Comparison of ENCODE assay signal across 12 cellular contexts in genomic region chr15:74816624-74817369, GRCh38. TPM values are rescaled to one million over a fixed set of nuclear protein-coding genes. Genes with fewer than 3 reads are reported as not detected.
DNase-seq lines count a peak whose midpoint lies in the region; ATAC-seq, FAIRE-seq and TF ChIP-seq lines count a peak whose summit lies in the region.
"Had no signal": no experiment of that assay in that cellular context is flagged by ENCODE, and none has a peak within 500 bp of the region (broad histone marks: within the 10 kb centered on the region; RNA-seq: fewer than 3 reads in every experiment).

No MANE protein-coding gene starts in this region.

- ATAC-seq in GM19035 (IDR thresholded peaks at IDR 0.05; ENCODE audit: unreplicated experiment), result no peak

- no peaks in the 10 kb centered on the region for H3K9me2 ChIP-seq in SK-N-SH
- H3K9me2 ChIP-seq in neural cell (ENCODE audit: insufficient read depth, low read length), result no peaks in the 10 kb centered on the region

- 60% methylated on average over 16 of the region's 19 CpGs for WGBS in SK-N-SH (ENCODE audit: low lambda C conversion rate)

- H2AFZ ChIP-seq in SK-N-SH (ENCODE audit: low read depth) (no peak overlapping the region), neural cell (ENCODE audit: low read depth, low read length) (no peak overlapping the region)

- no peak for FAIRE-seq in RCC 7860 (lab: Jason Lieb, UNC)
- FAIRE-seq: frontal cortex had no signal

- H3K36me3 ChIP-seq in H7 (replicated peaks; ENCODE audit: control insufficient read depth, insufficient read depth, low read length), result no peaks in the 10 kb centered on the region
- H3K36me3 ChIP-seq in SK-N-SH (replicated peaks in 1 of 2; ENCODE audit: control insufficient read depth in 1 of 2, insufficient read depth in 2 of 2, low read length in 1 of 2), result no peaks in the 10 kb centered on the region
- no peaks in the 10 kb centered on the region for H3K36me3 ChIP-seq in neural cell (ENCODE audit: insufficient read depth, low read length)

- TF ChIP-seq RAD21 in SK-N-SH (IDR thresholded peaks at IDR 0.05; ENCODE audit: low read length) (no peak), neural cell (conservative IDR thresholded peaks at IDR 0.05) (no peak)

- H3K27me3 ChIP-seq in H7 (ENCODE audit: control insufficient read depth, insufficient read depth, low read length), result no peaks in the 10 kb centered on the region
- no peaks in the 10 kb centered on the region for H3K27me3 ChIP-seq in SK-N-SH (ENCODE audit: insufficient read depth)
- no peaks in the 10 kb centered on the region for H3K27me3 ChIP-seq in neural cell (ENCODE audit: insufficient read depth, low read depth, low read length)

- H3K4me1 ChIP-seq in SK-N-SH (ENCODE audit: control insufficient read depth in 1 of 2, insufficient read depth in 2 of 2, low read depth in 1 of 2, low read length in 1 of 2), result peaks cover 0 to 37% of the 10 kb centered on the region in 2 experiments; a peak in 1 of 4 replicates

- TF ChIP-seq CTCF in SK-N-SH (IDR thresholded peaks at IDR 0.05) (no peak), neural cell (IDR thresholded peaks at IDR 0.05; ENCODE audit: poor library complexity, severe bottlenecking) (no peak)

- POLR2A ChIA-PET in SK-N-SH (lab: Yijun Ruan, JAX), result interaction anchor here (0.8 kb wide), 1 partner anchor 20 kb away, joined by 3 read pairs; no protein-coding TSS in a partner anchor

- DNase-seq in H7, result peak; percentile 79
- peak; percentile 59 for DNase-seq in SK-N-SH
- no peak for DNase-seq in RCC 7860 (ENCODE audit: low spot score)
- DNase-seq in HPDE6-E6E7 (ENCODE audit: extremely low spot score), result no peak
- DNase-seq: activated T-cell treated with anti-CD3 and anti-CD28 coated beads, Interleukin-2, amount 50 U/mL, for 24 hours; central memory CD4-positive, alpha-beta T cell; stimulated activated CD4-positive, alpha-beta T cell treated with anti-CD3 and anti-CD28 coated beads, Interleukin-12 subunit alpha, Interleukin-12 subunit beta, amount 100 ng/mL, for 4 hours; stimulated activated naive CD4-positive, alpha-beta T cell; T1000 had no signal

- no peak overlapping the region for H3K4me2 ChIP-seq in SK-N-SH
- H3K4me2 ChIP-seq in neural cell (ENCODE audit: low read length), result no peak overlapping the region

- CTCF ChIA-PET in SK-N-SH (lab: Yijun Ruan, JAX), result interaction anchor here (1.2 to 5.6 kb wide), 12 partner anchors 8 to 183 kb away, joined by 3 to 31 read pairs (median 6); partner anchors contain the start of gene CPLX3

- H3F3A ChIP-seq in SK-N-SH (replicated peaks; ENCODE audit: insufficient read depth) (no peaks in the 10 kb centered on the region), neural cell (ENCODE audit: insufficient read depth, low read length, poor library complexity, severe bottlenecking) (no peaks in the 10 kb centered on the region)

- no peak overlapping the region for H3K4me3 ChIP-seq in H7 (ENCODE audit: insufficient read depth, low read depth, low read length)
- H3K4me3 ChIP-seq in SK-N-SH (ENCODE audit: low read depth in 2 of 2, low read length in 1 of 2), result no peak overlapping the region
- no peak overlapping the region for H3K4me3 ChIP-seq in neural cell (ENCODE audit: low read length)

- H3K9me3 ChIP-seq in SK-N-SH (no peaks in the 10 kb centered on the region), neural cell (ENCODE audit: low read length) (no peaks in the 10 kb centered on the region)

- H3K9ac ChIP-seq in SK-N-SH (no peak overlapping the region), neural cell (ENCODE audit: low read length) (peak overlapping the region; percentile 20)

- no peak for TF ChIP-seq EP300 in SK-N-SH (IDR thresholded peaks at IDR 0.05; ENCODE audit: borderline replicate concordance in 1 of 2, low read depth in 1 of 2, low read length in 1 of 2)
- TF ChIP-seq EP300 in neural cell (conservative IDR thresholded peaks at IDR 0.05; ENCODE audit: poor library complexity, severe bottlenecking), result no peak

- H3K27ac ChIP-seq in SK-N-SH (ENCODE audit: low read depth in 2 of 2, low read length in 1 of 2), result peak overlapping the region in 1 of 2 experiments; percentile 13; a peak in 1 of 4 replicates
- H3K27ac ChIP-seq in neural cell (ENCODE audit: low read length), result no peak overlapping the region

- H3K79me2 ChIP-seq in SK-N-SH (ENCODE audit: insufficient read depth), result no peaks in the 10 kb centered on the region
- no peaks in the 10 kb centered on the region for H3K79me2 ChIP-seq in neural cell (replicated peaks; ENCODE audit: insufficient read depth, low read length)

- H4K20me1 ChIP-seq in SK-N-SH (ENCODE audit: insufficient read depth) (no peaks in the 10 kb centered on the region), neural cell (ENCODE audit: insufficient read depth) (no peaks in the 10 kb centered on the region)

TF ChIP-seq in SK-N-SH, 30 proteins besides CTCF, POLR2A, EP300 and RAD21 (continues in another document):
- TF ChIP-seq FOXJ3 (CRISPR knock-in tag; IDR thresholded peaks at IDR 0.05), result no peak
- no peak for TF ChIP-seq IRF3 (IDR thresholded peaks at IDR 0.05; ENCODE audit: low read depth, low read length)

TF ChIP-seq in neural cell, 6 proteins besides CTCF, POLR2A, EP300 and RAD21:
- TF ChIP-seq EZH2 (IDR thresholded peaks at IDR 0.05; ENCODE audit: borderline replicate concordance, insufficient read depth, low read length, poor library complexity, severe bottlenecking) (no peak), POLR2AphosphoS5 (IDR thresholded peaks at IDR 0.05) (no peak), MXI1 (conservative IDR thresholded peaks at IDR 0.05; ENCODE audit: poor library complexity, severe bottlenecking) (no peak), TAF1 (IDR thresholded peaks at IDR 0.05; ENCODE audit: low read depth) (no peak), SMC3 (conservative IDR thresholded peaks at IDR 0.05; ENCODE audit: poor library complexity) (no peak), REST (IDR thresholded peaks at IDR 0.05; ENCODE audit: borderline replicate concordance) (no peak)

RNA-seq across cellular contexts. Expression of gene LMAN1L, which starts 4.2 kb away (rescaled TPM):
- total RNA-seq in H7 (2014; rRNA removed; shearing (Covaris generic)), result not detected in 2 replicates
- polyA plus RNA-seq in SK-N-SH (2012; rRNA removed) (0.02 TPM in 1 of 2 replicates, not detected in the other), neural cell (0.18 TPM in 1 of 2 replicates, not detected in the other)
- not detected in 2 replicates for polyA plus RNA-seq in SK-N-SH (2012; cell fraction: cytosol; rRNA removed)
- 0.04 and 0.08 TPM in 2 replicates for polyA plus RNA-seq in SK-N-SH (2012; cell fraction: nucleus; rRNA removed)
- not detected in 2 replicates for polyA minus RNA-seq in neural cell
- total RNA-seq: frontal cortex had no signal

RNA-seq across cellular contexts. Expression of gene CPLX3, which starts 9.6 kb away (rescaled TPM):
- 0.03 TPM in 1 of 2 replicates, not detected in the other for total RNA-seq in H7 (2014; rRNA removed; shearing (Covaris generic))
- polyA plus RNA-seq in SK-N-SH (2012; rRNA removed) (not detected in 2 replicates), neural cell (0.27 and 0.66 TPM in 2 replicates)
- polyA plus RNA-seq in SK-N-SH (2012; cell fraction: cytosol; rRNA removed), result not detected in 2 replicates
- 0.08 and 0.23 TPM in 2 replicates for polyA plus RNA-seq in SK-N-SH (2012; cell fraction: nucleus; rRNA removed)
- not detected in 2 replicates for polyA minus RNA-seq in neural cell

RNA-seq across cellular contexts. Expression of gene ULK3, which starts 26.2 kb away (rescaled TPM):
- 20.9 and 30.4 TPM in 2 replicates for total RNA-seq in H7 (2014; rRNA removed; shearing (Covaris generic))
- 41.3 and 55.3 TPM in 2 replicates for polyA plus RNA-seq in SK-N-SH (2012; rRNA removed)
- 11.1 and 17.6 TPM in 2 replicates for polyA plus RNA-seq in SK-N-SH (2012; cell fraction: cytosol; rRNA removed)
- 300 and 348 TPM in 2 replicates for polyA plus RNA-seq in SK-N-SH (2012; cell fraction: nucleus; rRNA removed)
- 193 and 212 TPM in 2 replicates for polyA plus RNA-seq in neural cell
- polyA minus RNA-seq in neural cell, result 61.4 and 66.0 TPM in 2 replicates

RNA-seq across cellular contexts. Expression of gene CSK, which starts 34.9 kb away (rescaled TPM):
- 31.8 and 34.8 TPM in 2 replicates for total RNA-seq in H7 (2014; rRNA removed; shearing (Covaris generic))
- polyA plus RNA-seq in SK-N-SH (2012; rRNA removed) (34.7 and 53.1 TPM in 2 replicates), neural cell (40.5 and 45.5 TPM in 2 replicates)
- polyA plus RNA-seq in SK-N-SH (2012; cell fraction: cytosol; rRNA removed), result 25.5 and 43.5 TPM in 2 replicates
- polyA plus RNA-seq in SK-N-SH (2012; cell fraction: nucleus; rRNA removed), result 94.6 and 111 TPM in 2 replicates
- polyA minus RNA-seq in neural cell, result 36.5 and 38.7 TPM in 2 replicates

RNA-seq across cellular contexts. Expression of gene SCAMP2, which starts 56.4 kb away (rescaled TPM):
- 20.8 and 22.6 TPM in 2 replicates for total RNA-seq in H7 (2014; rRNA removed; shearing (Covaris generic))
- polyA plus RNA-seq in SK-N-SH (2012; rRNA removed) (88.1 and 99.5 TPM in 2 replicates), neural cell (4.5 and 10.9 TPM in 2 replicates)
- polyA plus RNA-seq in SK-N-SH (2012; cell fraction: cytosol; rRNA removed), result 58.0 and 74.0 TPM in 2 replicates
- polyA plus RNA-seq in SK-N-SH (2012; cell fraction: nucleus; rRNA removed), result 47.0 and 56.7 TPM in 2 replicates
- polyA minus RNA-seq in neural cell, result 6.3 and 6.5 TPM in 2 replicates

Comparison
In these comparisons a context has a peak if more than half of its experiments do, and no peak if none do; other contexts are left out.
1. DNase-seq: peak in H7 (single experiment) and SK-N-SH (single experiment); none in RCC 7860 (single experiment) and HPDE6-E6E7 (single experiment).